Comparison of ENCODE assay signal across 2 cellular contexts in the genomic region with DNA sequence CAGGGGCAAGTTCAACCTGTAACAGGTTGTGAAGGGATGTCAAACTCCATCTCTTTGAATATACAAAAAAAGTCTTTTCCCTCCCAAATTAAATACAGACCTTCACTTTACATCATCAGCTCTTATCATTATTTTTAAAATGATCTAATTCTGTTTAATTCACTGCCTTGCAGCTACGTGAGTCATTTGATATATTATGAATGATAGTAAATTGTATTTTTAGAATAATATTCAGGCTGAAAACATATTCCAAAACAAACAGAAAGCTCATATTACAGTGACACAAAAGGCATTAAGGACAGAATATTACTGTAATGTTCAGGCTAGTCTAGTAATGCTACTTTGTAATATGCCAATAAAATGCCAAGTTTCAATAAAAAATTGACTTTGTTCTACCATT.
A peak's percentile ranks its signal among the peaks of the same experiment; 100 is the strongest.
TF ChIP-seq lines count a peak whose summit lies in the region.

No MANE protein-coding gene starts in this region.

TF ChIP-seq in SK-N-SH, 30 proteins besides CTCF, POLR2A, EP300 and RAD21:
- no peak for TF ChIP-seq USF2 (IDR thresholded peaks at IDR 0.05; ENCODE audit: borderline replicate concordance, low read depth, low read length)
- peak; percentile 63; the same call in 1 of the 2 replicates for TF ChIP-seq FOSL2 (IDR thresholded peaks at IDR 0.05; ENCODE audit: borderline replicate concordance, low read depth)
- peak; percentile 75 for TF ChIP-seq JUND (IDR thresholded peaks at IDR 0.05)
- TF ChIP-seq, protein P1, sequence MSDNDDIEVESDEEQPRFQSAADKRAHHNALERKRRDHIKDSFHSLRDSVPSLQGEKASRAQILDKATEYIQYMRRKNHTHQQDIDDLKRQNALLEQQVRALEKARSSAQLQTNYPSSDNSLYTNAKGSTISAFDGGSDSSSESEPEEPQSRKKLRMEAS (IDR thresholded peaks at IDR 0.05; ENCODE audit: low read depth), result no peak
- TF ChIP-seq MEF2A (IDR thresholded peaks at IDR 0.05; ENCODE audit: borderline replicate concordance, low read depth), result peak; percentile 92
- TF ChIP-seq TCF12 (IDR thresholded peaks at IDR 0.05), result peak; percentile 78
- no peak for TF ChIP-seq IRF3 (IDR thresholded peaks at IDR 0.05; ENCODE audit: low read depth, low read length)
- peak; percentile 36; the same call in 1 of the 2 replicates for TF ChIP-seq POLR2AphosphoS5 (IDR thresholded peaks at IDR 0.05; ENCODE audit: low read depth, low read length)
- TF ChIP-seq, protein P2, sequence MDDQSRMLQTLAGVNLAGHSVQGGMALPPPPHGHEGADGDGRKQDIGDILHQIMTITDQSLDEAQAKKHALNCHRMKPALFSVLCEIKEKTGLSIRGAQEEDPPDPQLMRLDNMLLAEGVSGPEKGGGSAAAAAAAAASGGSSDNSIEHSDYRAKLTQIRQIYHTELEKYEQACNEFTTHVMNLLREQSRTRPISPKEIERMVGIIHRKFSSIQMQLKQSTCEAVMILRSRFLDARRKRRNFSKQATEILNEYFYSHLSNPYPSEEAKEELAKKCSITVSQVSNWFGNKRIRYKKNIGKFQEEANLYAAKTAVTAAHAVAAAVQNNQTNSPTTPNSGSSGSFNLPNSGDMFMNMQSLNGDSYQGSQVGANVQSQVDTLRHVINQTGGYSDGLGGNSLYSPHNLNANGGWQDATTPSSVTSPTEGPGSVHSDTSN (IDR thresholded peaks at IDR 0.05), result peak; percentile 68; the same call in 1 of the 2 replicates
- TF ChIP-seq NFIC (IDR thresholded peaks at IDR 0.05; ENCODE audit: borderline replicate concordance), result peak; percentile 58; the same call in 1 of the 2 replicates

TF ChIP-seq in endothelial cell of umbilical vein, 7 proteins besides CTCF, POLR2A, EP300 and RAD21:
- TF ChIP-seq, protein P1 (IDR thresholded peaks at IDR 0.05; ENCODE audit: insufficient read depth, insufficient read length), result no peak
- TF ChIP-seq MYC (IDR thresholded peaks at IDR 0.05; ENCODE audit: low read depth, low read length) (no peak), EZH2 (IDR thresholded peaks at IDR 0.05; ENCODE audit: borderline replicate concordance, low read depth, low read length, severe bottlenecking) (no peak), FOS (IDR thresholded peaks at IDR 0.05; ENCODE audit: borderline replicate concordance, insufficient read depth, low read length) (peak; percentile 48), JUN (IDR thresholded peaks at IDR 0.05; ENCODE audit: borderline replicate concordance, insufficient read depth, insufficient read length, low read depth) (peak; percentile 68), GATA2 (IDR thresholded peaks at IDR 0.05; ENCODE audit: insufficient read depth, insufficient read length, low read depth, low read length) (peak; percentile 29), POLR2AphosphoS5 (IDR thresholded peaks at IDR 0.05; ENCODE audit: insufficient read depth, low read depth, low read length) (no peak)
